8 cellular contexts compared by ENCODE assay signal in genomic region chr17:59329558-59330313, GRCh38. TPM values are rescaled to one million over a fixed set of nuclear protein-coding genes. Genes with fewer than 3 reads are reported as not detected.
DNase-seq lines count a peak whose midpoint lies in the region; ATAC-seq lines count a peak whose summit lies in the region.

No MANE protein-coding gene starts in this region.

- no peaks in the 10 kb centered on the region for H3K27me3 Mint-ChIP-seq in activated CD4-positive, alpha-beta T cell treated with anti-CD3 and anti-CD28 coated beads for 36 hours

- no peak overlapping the region for H3K4me3 Mint-ChIP-seq in activated CD4-positive, alpha-beta T cell treated with anti-CD3 and anti-CD28 coated beads for 36 hours

- peak overlapping the region; percentile 44 for H3K27ac Mint-ChIP-seq in activated CD4-positive, alpha-beta T cell treated with anti-CD3 and anti-CD28 coated beads for 36 hours

- CTCF ChIA-PET in activated CD4-positive, alpha-beta T cell treated with anti-CD3 and anti-CD28 coated beads for 36 hours (lab: Charles Lee), result interaction anchor here (0.6 to 3.6 kb wide), 33 partner anchors 8 to 1277 kb away, joined by 3 to 59 read pairs (median 4); partner anchors contain the start of gene GDPD1

- H3K9me3 Mint-ChIP-seq in activated CD4-positive, alpha-beta T cell treated with anti-CD3 and anti-CD28 coated beads for 36 hours (ENCODE audit: low read depth), result no peaks in the 10 kb centered on the region

- DNase-seq in COLO829 (ENCODE audit: low spot score), result peak; percentile 73
- peak; percentile 80 for DNase-seq in HCEC 1CT
- peak; percentile 54 for DNase-seq in NCI-H345 (lab: John Stamatoyannopoulos, UW)
- DNase-seq in activated CD4-positive, alpha-beta T cell treated with anti-CD3 and anti-CD28 coated beads for 36 hours, result peak; percentile 71
- peak; percentile 90 to 95 for DNase-seq in dermis microvascular lymphatic vessel endothelial cell (ENCODE audit: low read depth in 2 of 2)
- peak; percentile 59 to 72 for DNase-seq in left colon
- peak; percentile 45 for DNase-seq in stimulated activated CD4-positive, alpha-beta T cell treated with anti-CD3 and anti-CD28 coated beads, Interleukin-1b, Interleukin-23, amount 100 ng/mL, for 48 hours

- POLR2A ChIA-PET in activated CD4-positive, alpha-beta T cell treated with anti-CD3 and anti-CD28 coated beads for 36 hours (lab: Charles Lee), result interaction anchor here (0.6 to 1.0 kb wide), 4 partner anchors 48 to 112 kb away, joined by 3 read pairs; no protein-coding TSS in a partner anchor

- peaks cover 63% of the 10 kb centered on the region for H3K4me1 Mint-ChIP-seq in activated CD4-positive, alpha-beta T cell treated with anti-CD3 and anti-CD28 coated beads for 36 hours

- ATAC-seq in activated CD4-positive, alpha-beta T cell treated with anti-CD3 and anti-CD28 coated beads for 36 hours, result peak; percentile 52
- ATAC-seq in left colon, result peak; percentile 45
- ATAC-seq in HG03025 (IDR thresholded peaks at IDR 0.05; ENCODE audit: low FRiP score, unreplicated experiment), result no peak

- no peaks in the 10 kb centered on the region for H3K36me3 Mint-ChIP-seq in activated CD4-positive, alpha-beta T cell treated with anti-CD3 and anti-CD28 coated beads for 36 hours (ENCODE audit: low read depth)

- intact Hi-C loops in activated CD4-positive, alpha-beta T cell treated with anti-CD3 and anti-CD28 coated beads for 36 hours (cut with DNase I, micrococcal nuclease), result loop anchor here (1.0 to 10.0 kb wide), 5 partner anchors 98 to 1265 kb away; partner anchors contain the start of gene TRIM37 (in 1 of the 2)
- intact Hi-C loops in left colon (cut with DNase I, micrococcal nuclease), result loop anchor here (5.0 kb wide), 4 partner anchors 38 to 113 kb away; no protein-coding TSS in a partner anchor

RNA-seq across cellular contexts. Expression of gene YPEL2, which starts 1.7 kb away (rescaled TPM):
- 1 to 10 TPM; 4.3 to 6.9 TPM for total RNA-seq in activated CD4-positive, alpha-beta T cell treated with anti-CD3 and anti-CD28 coated beads for 36 hours
- total RNA-seq in dermis microvascular lymphatic vessel endothelial cell, result 54.6 and 60.8 TPM in 2 replicates
- 10 to 100 TPM; 25.8 to 27.2 TPM for total RNA-seq in left colon
